In genomic region chr9:14417230-14417629, GRCh38 we compare ENCODE assay signal across 15 cellular contexts.
A peak's percentile ranks its signal among the peaks of the same experiment; 100 is the strongest.
DNase-seq lines count a peak whose midpoint lies in the region; ATAC-seq and TF ChIP-seq lines count a peak whose summit lies in the region.
"Had no signal": no experiment of that assay in that cellular context is flagged by ENCODE, and none has a peak within 500 bp of the region (broad histone marks: within the 10 kb centered on the region; RNA-seq: fewer than 3 reads in every experiment).

No MANE protein-coding gene starts in this region.

- H3K4me3 Mint-ChIP-seq in nephron = no peak overlapping the region
- H3K4me3 Mint-ChIP-seq: CD8-positive, alpha-beta T cell had no signal

- H3K27me3 Mint-ChIP-seq in nephron (ENCODE audit: low read depth) = no peaks in the 10 kb centered on the region

- H3K27ac Mint-ChIP-seq in nephron = peak overlapping the region; percentile 33 to 100 (median 100)
- H3K27ac Mint-ChIP-seq: CD8-positive, alpha-beta T cell had no signal

- peak; percentile 25 for DNase-seq in HCEC 1CT
- DNase-seq in amniotic epithelial cell (ENCODE audit: low read depth) = peak; percentile 65
- DNase-seq in fibroblast of gingiva (ENCODE audit: low read depth) = peak; percentile 57
- DNase-seq in stimulated activated CD4-positive, alpha-beta T cell treated with anti-CD3 and anti-CD28 coated beads, Interleukin-1b, Interleukin-23, amount 100 ng/mL, for 48 hours = no peak
- DNase-seq in activated T-cell treated with anti-CD3 and anti-CD28 coated beads, Interleukin-2, amount 50 U/mL, for 1 hour = no peak
- DNase-seq: CD8-positive, alpha-beta T cell; KBM-7; NCI-H1092; NCI-H2107; NCI-H82; SHP77 had no signal

- ATAC-seq in HG02623 (IDR thresholded peaks at IDR 0.05; ENCODE audit: unreplicated experiment) = no peak
- no peak for ATAC-seq in GM21423 (IDR thresholded peaks at IDR 0.05; ENCODE audit: unreplicated experiment)
- ATAC-seq: CD8-positive, alpha-beta T cell; Panc1 had no signal

- H3K4me1 Mint-ChIP-seq in nephron = peaks cover 47% of the 10 kb centered on the region

- peaks cover 3% of the 10 kb centered on the region for H3K36me3 Mint-ChIP-seq in nephron (ENCODE audit: low read depth)
- H3K36me3 Mint-ChIP-seq: CD8-positive, alpha-beta T cell had no signal

- peaks cover 3% of the 10 kb centered on the region for H3K9me3 Mint-ChIP-seq in nephron
- H3K9me3 Mint-ChIP-seq: CD8-positive, alpha-beta T cell had no signal

- TF ChIP-seq CTCF in nephron (IDR thresholded peaks at IDR 0.05; ENCODE audit: unreplicated experiment in 3 of 3) = no peak

Comparison
In these comparisons a context has a peak if more than half of its experiments do, and no peak if none do; other contexts are left out.
1. DNase-seq: peak in HCEC 1CT (single experiment), amniotic epithelial cell (single experiment) and fibroblast of gingiva (single experiment); none in stimulated activated CD4-positive, alpha-beta T cell treated with anti-CD3 and anti-CD28 coated beads, Interleukin-1b, Interleukin-23, amount 100 ng/mL, for 48 hours (single experiment) and activated T-cell treated with anti-CD3 and anti-CD28 coated beads, Interleukin-2, amount 50 U/mL, for 1 hour (single experiment).